In genomic region chr2:79916285-79916684, GRCh38 we compare ENCODE assay signal across 1 cellular context.
TF ChIP-seq lines count a peak whose summit lies in the region.

No MANE protein-coding gene starts in this region.

TF ChIP-seq in HepG2, 621 proteins besides CTCF, POLR2A, EP300 and RAD21 (continued from another document):
- no peak for TF ChIP-seq ZNF781 (CRISPR knock-in tag; IDR thresholded peaks at IDR 0.05; ENCODE audit: borderline replicate concordance, not compliant biosample characterization)
TF ChIP-seq in HepG2: peak in this region for 3.
